In the genomic region with DNA sequence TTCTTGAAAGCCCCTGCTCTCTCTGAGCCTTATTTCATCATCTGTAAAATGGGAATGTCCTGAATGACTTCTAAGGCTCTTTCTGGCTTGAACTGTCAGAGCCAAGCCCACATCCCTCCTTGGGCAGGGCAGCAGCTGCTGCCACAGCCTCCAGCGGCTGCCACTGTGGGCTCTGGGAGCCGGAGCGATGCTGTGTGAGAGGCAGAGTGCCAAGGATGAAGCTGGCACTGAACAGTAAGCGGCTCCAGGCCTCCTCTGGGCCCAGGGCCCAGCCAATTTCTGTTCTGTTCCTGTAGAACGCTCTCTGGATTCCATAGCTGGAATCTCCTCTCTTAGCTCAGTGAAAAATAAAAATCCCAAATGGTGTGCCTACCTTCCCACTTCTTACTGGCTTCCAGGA, we compare ENCODE assay signal across 21 cellular contexts. TPM values are rescaled to one million over a fixed set of nuclear protein-coding genes. Genes with fewer than 3 reads are reported as not detected.
A peak's percentile ranks its signal among the peaks of the same experiment; 100 is the strongest.
DNase-seq lines count a peak whose midpoint lies in the region; ATAC-seq and TF ChIP-seq lines count a peak whose summit lies in the region.
"Had no signal": no experiment of that assay in that cellular context is flagged by ENCODE, and none has a peak within 500 bp of the region (broad histone marks: within the 10 kb centered on the region; RNA-seq: fewer than 3 reads in every experiment).

No MANE protein-coding gene starts in this region.

- intact Hi-C loops in head of caudate nucleus (cut with DNase I), result no loop called here

- TF ChIP-seq CTCF in upper lobe of left lung (IDR thresholded peaks at IDR 0.05), result no peak

- H3K27me3 ChIP-seq in effector memory CD4-positive, alpha-beta T cell (replicated peaks; ENCODE audit: control insufficient read depth, insufficient read depth, low read length, poor library complexity, severe bottlenecking), result peaks cover 11% of the 10 kb centered on the region
- H3K27me3 ChIP-seq in upper lobe of left lung, result peaks cover 0 to 17% (median 5%) of the 10 kb centered on the region in 4 donors

- no peak overlapping the region for H3K27ac ChIP-seq in effector memory CD4-positive, alpha-beta T cell (ENCODE audit: insufficient read depth, low read length, poor library complexity, severe bottlenecking)
- H3K27ac ChIP-seq in upper lobe of left lung, result no peak overlapping the region
- H3K27ac ChIP-seq: tibial nerve had no signal

- no peak overlapping the region for H3K27ac Mint-ChIP-seq in natural killer cell treated with Interleukin-12 subunit alpha and Interleukin-12 subunit beta and Interleukin-15 and Interleukin-18, amount 100 ng/mL, for 72 hours
- H3K27ac Mint-ChIP-seq: activated CD4-positive, alpha-beta T cell treated with anti-CD3 and anti-CD28 coated beads, Interleukin-2, amount 10 ng/mL, durations not matched to agents 24 days and 14 days; activated naive CD8-positive, alpha-beta T cell treated with anti-CD3 and anti-CD28 coated beads, Interleukin-2, amount 10 ng/mL, durations not matched to agents 7 days and 5 days; activated T-cell treated with anti-CD3 and anti-CD28 coated beads, Interleukin-2, amount 50 U/mL, for 24 hours; GM23338; T-helper 2 cell treated with Interferon-gamma antibody and Interleukin-4, amounts not matched to agents 5 μg/mL and 100 μg/mL, for 36 hours had no signal

- TF ChIP-seq EP300 in upper lobe of left lung (IDR thresholded peaks at IDR 0.05), result no peak

- peaks cover 3 to 5% of the 10 kb centered on the region in 2 donors for H3K4me1 Mint-ChIP-seq in natural killer cell treated with Interleukin-12 subunit alpha and Interleukin-12 subunit beta and Interleukin-15 and Interleukin-18, amount 100 ng/mL, for 72 hours (ENCODE audit: low read depth in 2 of 2)
- H3K4me1 Mint-ChIP-seq: activated naive CD8-positive, alpha-beta T cell treated with anti-CD3 and anti-CD28 coated beads, Interleukin-2, amount 10 ng/mL, durations not matched to agents 7 days and 5 days had no signal

- no peaks in the 10 kb centered on the region for H3K9me3 ChIP-seq in effector memory CD4-positive, alpha-beta T cell (ENCODE audit: control insufficient read depth, low read length)
- H3K9me3 ChIP-seq in upper lobe of left lung, result no peaks in the 10 kb centered on the region
- H3K9me3 ChIP-seq: tibial nerve had no signal

- H3K4me1 ChIP-seq in effector memory CD4-positive, alpha-beta T cell (ENCODE audit: control insufficient read depth, insufficient read depth, low read length, poor library complexity, severe bottlenecking), result no peaks in the 10 kb centered on the region
- peaks cover 0 to 7% (median 3%) of the 10 kb centered on the region in 4 donors for H3K4me1 ChIP-seq in upper lobe of left lung

- WGBS in upper lobe of left lung, 2 donors, result 91 to 93% methylated on average over 3 to 5 of the region's 5 CpGs

- no peak overlapping the region for H3K4me3 Mint-ChIP-seq in natural killer cell treated with Interleukin-12 subunit alpha and Interleukin-12 subunit beta and Interleukin-15 and Interleukin-18, amount 100 ng/mL, for 72 hours
- H3K4me3 Mint-ChIP-seq: activated CD4-positive, alpha-beta T cell treated with anti-CD3 and anti-CD28 coated beads, Interleukin-2, amount 10 ng/mL, durations not matched to agents 24 days and 14 days; activated naive CD8-positive, alpha-beta T cell treated with anti-CD3 and anti-CD28 coated beads, Interleukin-2, amount 10 ng/mL, durations not matched to agents 7 days and 5 days; activated T-cell treated with anti-CD3 and anti-CD28 coated beads, Interleukin-2, amount 50 U/mL, for 24 hours; GM23338; naive B cell; T-helper 2 cell treated with Interferon-gamma antibody and Interleukin-4, amounts not matched to agents 5 μg/mL and 100 μg/mL, for 36 hours had no signal

- H3K9me3 Mint-ChIP-seq in natural killer cell treated with Interleukin-12 subunit alpha and Interleukin-12 subunit beta and Interleukin-15 and Interleukin-18, amount 100 ng/mL, for 72 hours, result no peaks in the 10 kb centered on the region
- H3K9me3 Mint-ChIP-seq: activated CD4-positive, alpha-beta T cell treated with anti-CD3 and anti-CD28 coated beads, Interleukin-2, amount 10 ng/mL, durations not matched to agents 24 days and 14 days; activated naive CD8-positive, alpha-beta T cell treated with anti-CD3 and anti-CD28 coated beads, Interleukin-2, amount 10 ng/mL, durations not matched to agents 7 days and 5 days; activated T-cell treated with anti-CD3 and anti-CD28 coated beads, Interleukin-2, amount 50 U/mL, for 24 hours; GM23338; naive B cell; T-helper 2 cell treated with Interferon-gamma antibody and Interleukin-4, amounts not matched to agents 5 μg/mL and 100 μg/mL, for 36 hours had no signal

- no peak for ATAC-seq in natural killer cell treated with Interleukin-12 subunit alpha and Interleukin-12 subunit beta and Interleukin-15 and Interleukin-18, amount 100 ng/mL, for 72 hours
- no peak for ATAC-seq in upper lobe of left lung (ENCODE audit: low FRiP score in 2 of 2)
- ATAC-seq: GM23338 had no signal

- no peak for TF ChIP-seq POLR2A in upper lobe of left lung (IDR thresholded peaks at IDR 0.05)

- DNase-seq in Ammon's horn (ENCODE audit: low spot score), result peak; percentile 86
- DNase-seq in NCI-H69 (lab: John Stamatoyannopoulos, UW), result peak; percentile 14
- peak in 38 of 42 donors; percentile 38 to 83 (median 68) for DNase-seq in head of caudate nucleus
- DNase-seq in occipital lobe (lab: John Stamatoyannopoulos, UW), result peak; percentile 57
- no peak for DNase-seq in natural killer cell treated with Interleukin-12 subunit alpha and Interleukin-12 subunit beta and Interleukin-15 and Interleukin-18, amount 100 ng/mL, for 72 hours (ENCODE audit: low spot score)
- no peak for DNase-seq in NCI-H526 treated with DMSO at 0.1 percent for 48 hours (lab: John Stamatoyannopoulos, UW)
- DNase-seq in effector memory CD4-positive, alpha-beta T cell, result no peak
- DNase-seq in upper lobe of left lung, result no peak
- DNase-seq: activated CD4-positive, alpha-beta T cell treated with anti-CD3 and anti-CD28 coated beads, Interleukin-2, amount 10 ng/mL, durations not matched to agents 24 days and 14 days; activated naive CD8-positive, alpha-beta T cell treated with anti-CD3 and anti-CD28 coated beads, Interleukin-2, amount 10 ng/mL, durations not matched to agents 7 days and 5 days; activated T-cell treated with anti-CD3 and anti-CD28 coated beads, Interleukin-2, amount 50 U/mL, for 24 hours; cerebellar nuclear complex; MM.1S; naive B cell; retina; stimulated activated CD8-positive, alpha-beta memory T cell treated with anti-CD3 and anti-CD28 coated beads, Interleukin-4, amount 100 ng/mL, for 48 hours had no signal

- no peaks in the 10 kb centered on the region for H3K36me3 Mint-ChIP-seq in natural killer cell treated with Interleukin-12 subunit alpha and Interleukin-12 subunit beta and Interleukin-15 and Interleukin-18, amount 100 ng/mL, for 72 hours
- H3K36me3 Mint-ChIP-seq: activated naive CD8-positive, alpha-beta T cell treated with anti-CD3 and anti-CD28 coated beads, Interleukin-2, amount 10 ng/mL, durations not matched to agents 7 days and 5 days; naive B cell had no signal

- peaks cover 4% of the 10 kb centered on the region for H3K36me3 ChIP-seq in effector memory CD4-positive, alpha-beta T cell (ENCODE audit: control insufficient read depth, insufficient read depth, low read length)
- H3K36me3 ChIP-seq in upper lobe of left lung, result peaks cover 0 to 6% (median 3%) of the 10 kb centered on the region in 4 donors

- H3K27me3 Mint-ChIP-seq in natural killer cell treated with Interleukin-12 subunit alpha and Interleukin-12 subunit beta and Interleukin-15 and Interleukin-18, amount 100 ng/mL, for 72 hours, result peaks cover 7 to 9% of the 10 kb centered on the region in 2 donors

- H3K4me3 ChIP-seq in effector memory CD4-positive, alpha-beta T cell (ENCODE audit: insufficient read depth, low read depth, low read length, poor library complexity, severe bottlenecking), result no peak overlapping the region
- H3K4me3 ChIP-seq in upper lobe of left lung, result no peak overlapping the region
- H3K4me3 ChIP-seq: GM23338, tibial nerve had no signal

RNA-seq across cellular contexts. Expression of gene CPLX3, which starts 4.4 kb away (rescaled TPM):
- total RNA-seq in occipital lobe (1.6 TPM), upper lobe of left lung (not detected)
- total RNA-seq in natural killer cell treated with Interleukin-12 subunit alpha and Interleukin-12 subunit beta and Interleukin-15 and Interleukin-18, amount 100 ng/mL, for 72 hours, result 1 to 10 TPM in 1 of 2 donors, under 1 TPM in 1; 0.43 to 1.7 TPM
- total RNA-seq: glomerular endothelial cell, kidney epithelial cell, tibial nerve had no signal

RNA-seq across cellular contexts. Expression of gene ULK3, which starts 12.1 kb away (rescaled TPM):
- total RNA-seq in occipital lobe (32.4 TPM), upper lobe of left lung (100 to 1,000 TPM in 1 of 6 donors, 10 to 100 TPM in 5; 40.6 to 158 (median 65.0) TPM)
- 10 to 100 TPM; 39.1 to 74.7 TPM for total RNA-seq in natural killer cell treated with Interleukin-12 subunit alpha and Interleukin-12 subunit beta and Interleukin-15 and Interleukin-18, amount 100 ng/mL, for 72 hours

RNA-seq across cellular contexts. Expression of gene LMAN1L, which starts 18.2 kb away (rescaled TPM):
- total RNA-seq in occipital lobe (not detected), upper lobe of left lung (1 to 10 TPM in 1 of 6 donors, not detected in 5; 1.0 TPM)
- 1 to 10 TPM; 3.4 to 4.9 TPM for total RNA-seq in natural killer cell treated with Interleukin-12 subunit alpha and Interleukin-12 subunit beta and Interleukin-15 and Interleukin-18, amount 100 ng/mL, for 72 hours
- total RNA-seq: GM23338, kidney epithelial cell had no signal

RNA-seq across cellular contexts. Expression of gene SCAMP2, which starts 42.3 kb away (rescaled TPM):
- total RNA-seq in occipital lobe (8.0 TPM), upper lobe of left lung (100 to 1,000 TPM in 5 of 6 donors, 10 to 100 TPM in 1; 82.8 to 155 (median 130) TPM)
- 100 to 1,000 TPM; 109 to 111 TPM for total RNA-seq in natural killer cell treated with Interleukin-12 subunit alpha and Interleukin-12 subunit beta and Interleukin-15 and Interleukin-18, amount 100 ng/mL, for 72 hours

RNA-seq across cellular contexts. Expression of gene CSK, which starts 49.0 kb away (rescaled TPM):
- total RNA-seq in occipital lobe (24.0 TPM), upper lobe of left lung (100 to 1,000 TPM in 1 of 6 donors, 10 to 100 TPM in 5; 32.7 to 104 (median 64.8) TPM)
- total RNA-seq in natural killer cell treated with Interleukin-12 subunit alpha and Interleukin-12 subunit beta and Interleukin-15 and Interleukin-18, amount 100 ng/mL, for 72 hours, result 100 to 1,000 TPM; 323 TPM

Comparison
In these comparisons a context has a peak if more than half of its experiments do, and no peak if none do; other contexts are left out.
1. DNase-seq: peak in Ammon's horn (single experiment), NCI-H69 (single experiment), head of caudate nucleus (38 of 42) and occipital lobe (single experiment); none in natural killer cell treated with Interleukin-12 subunit alpha and Interleukin-12 subunit beta and Interleukin-15 and Interleukin-18, amount 100 ng/mL, for 72 hours (single experiment), NCI-H526 treated with DMSO at 0.1 percent for 48 hours (single experiment), effector memory CD4-positive, alpha-beta T cell (0 of 3) and upper lobe of left lung (0 of 2).